In the genomic region with DNA sequence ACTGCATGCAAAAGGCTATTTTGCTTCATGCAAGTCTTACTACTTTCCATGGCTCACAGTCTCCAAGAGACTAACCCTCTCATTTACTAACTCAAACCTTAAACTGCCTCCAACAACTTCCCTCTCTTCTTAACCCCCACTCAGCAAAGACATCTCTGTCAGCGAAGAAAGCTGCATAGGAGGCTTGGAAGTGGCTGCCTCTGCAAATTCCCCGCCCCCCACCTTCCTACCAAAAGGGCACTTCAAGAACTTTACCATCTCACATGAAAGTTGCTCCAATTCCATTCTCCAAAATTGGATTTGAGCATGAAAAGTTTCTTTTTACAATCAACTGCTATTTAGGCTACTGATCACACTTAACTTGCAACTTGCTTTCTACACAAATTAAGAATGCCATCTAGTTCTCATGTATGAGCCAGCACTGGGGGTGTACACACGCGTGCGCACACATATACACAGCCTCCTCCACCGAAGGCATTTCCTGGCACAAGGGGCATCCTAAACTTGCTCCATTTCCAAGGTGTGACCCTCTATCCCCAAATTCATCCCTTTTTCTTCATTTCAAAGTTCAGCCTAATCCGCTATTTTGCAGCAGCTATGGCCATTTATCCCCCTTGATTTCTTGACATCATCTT, we compare ENCODE assay signal across 8 cellular contexts. TPM values are rescaled to one million over a fixed set of nuclear protein-coding genes. Genes with fewer than 3 reads are reported as not detected.
A peak's percentile ranks its signal among the peaks of the same experiment; 100 is the strongest.
DNase-seq lines count a peak whose midpoint lies in the region; ATAC-seq, FAIRE-seq and TF ChIP-seq lines count a peak whose summit lies in the region.

No MANE protein-coding gene starts in this region.

- no TSS peak for BruUV-seq in Calu3 (replicated peaks; lab: Mats Ljungman, UMichigan)
- no TSS peak for BruUV-seq in PC-9 (replicated peaks; lab: Mats Ljungman, UMichigan)

- H3K9me2 ChIP-seq in PC-9 (ENCODE audit: insufficient read depth): no peaks in the 10 kb centered on the region

- CTCF ChIA-PET in Calu3 (lab: Charles Lee) (interaction anchor here (1.0 kb wide), 1 partner anchor 67 kb away, joined by 3 read pairs; no protein-coding TSS in a partner anchor), PC-9 (lab: Charles Lee) (interaction anchor here (0.8 to 3.3 kb wide), 2 partner anchors 11 to 40 kb away, joined by 3 to 15 read pairs; no protein-coding TSS in a partner anchor)

- H3K27ac Mint-ChIP-seq in Calu3 (ENCODE audit: unreplicated experiment): peak overlapping the region; percentile 88

- H2AFZ ChIP-seq in PC-9: no peak overlapping the region

- peaks cover 26% of the 10 kb centered on the region for H3F3A ChIP-seq in PC-9 (ENCODE audit: insufficient read depth, low read depth)

- H3K4me3 ChIP-seq in PC-9 (peak overlapping the region; percentile 94), epithelial cell of proximal tubule (ENCODE audit: low read depth, low read length) (peak overlapping the region; percentile 82), pancreas (peak overlapping the region; percentile 97 to 99 (median 97))

- H3K79me2 ChIP-seq in PC-9 (ENCODE audit: low read depth): peaks cover 66% of the 10 kb centered on the region

- H3K9me3 Mint-ChIP-seq in Calu3 (ENCODE audit: low read depth, unreplicated experiment): no peaks in the 10 kb centered on the region

- H3K4me1 ChIP-seq in PC-9 (replicated peaks; ENCODE audit: insufficient read depth) (peaks cover 63% of the 10 kb centered on the region), pancreas (peaks cover 27 to 60% (median 48%) of the 10 kb centered on the region in 3 donors)

- H3K27me3 ChIP-seq in PC-9 (ENCODE audit: insufficient read depth, low read depth) (no peaks in the 10 kb centered on the region), pancreas (no peaks in the 10 kb centered on the region)

- H3K27ac ChIP-seq in PC-9 (no peak overlapping the region), pancreas (peak overlapping the region in 2 of 4 donors; percentile 97 to 99)

- H3K4me2 ChIP-seq in PC-9: peak overlapping the region; percentile 95

- H3K9me3 ChIP-seq in PC-9 (ENCODE audit: insufficient read depth, low read depth) (no peaks in the 10 kb centered on the region), pancreas (no peaks in the 10 kb centered on the region)

- peaks cover 33% of the 10 kb centered on the region for H4K20me1 ChIP-seq in PC-9 (ENCODE audit: insufficient read depth)

- H3K4me3 Mint-ChIP-seq in Calu3 (ENCODE audit: low read depth, unreplicated experiment): peak overlapping the region; percentile 97

- no peak for FAIRE-seq in pancreas (lab: Jason Lieb, UNC)

- DNase-seq in Calu3 (no peak), PC-9 (no peak), epithelial cell of proximal tubule (ENCODE audit: low read depth) (no peak), pancreas (no peak), NCI-H128 (lab: John Stamatoyannopoulos, UW; ENCODE audit: unreplicated experiment) (no peak)
- DNase-seq in stimulated activated CD4-positive, alpha-beta T cell treated with anti-CD3 and anti-CD28 coated beads, Interleukin-1b, Interleukin-23, amount 100 ng/mL, for 48 hours: no peak

- peaks cover 48% of the 10 kb centered on the region for H3K36me3 Mint-ChIP-seq in Calu3 (ENCODE audit: insufficient read depth, unreplicated experiment)

- POLR2A ChIA-PET in PC-9 (lab: Charles Lee; ENCODE audit: unreplicated experiment): no interaction called here

- no peak for TF ChIP-seq CTCF in Calu3 (IDR thresholded peaks at IDR 0.05; ENCODE audit: unreplicated experiment)
- no peak for TF ChIP-seq CTCF in PC-9 (conservative IDR thresholded peaks at IDR 0.05)
- TF ChIP-seq CTCF in epithelial cell of proximal tubule (conservative IDR thresholded peaks at IDR 0.05; ENCODE audit: low read depth, low read length): no peak
- no peak for TF ChIP-seq CTCF in pancreas (IDR thresholded peaks at IDR 0.05)

- intact Hi-C loops in Calu3 (cut with micrococcal nuclease; ENCODE audit: unreplicated experiment) (no loop called here), PC-9 (cut with micrococcal nuclease; ENCODE audit: unreplicated experiment) (loop anchor here (5.0 kb wide), 2 partner anchors 97 to 103 kb away; no protein-coding TSS in a partner anchor), pancreas (cut with DNase I) (no loop called here)

- ATAC-seq in pancreas (no peak), HG03025 (IDR thresholded peaks at IDR 0.05; ENCODE audit: low FRiP score, unreplicated experiment) (no peak), HG02610 (IDR thresholded peaks at IDR 0.05; ENCODE audit: unreplicated experiment) (no peak)

- H3K27me3 Mint-ChIP-seq in Calu3 (ENCODE audit: unreplicated experiment): no peaks in the 10 kb centered on the region

- H3K4me1 Mint-ChIP-seq in Calu3 (ENCODE audit: low read depth, unreplicated experiment): peaks cover 79% of the 10 kb centered on the region

- peaks cover 26% of the 10 kb centered on the region; the same call in 1 of the 2 replicates for H3K36me3 ChIP-seq in PC-9 (ENCODE audit: low read depth)
- no peaks in the 10 kb centered on the region for H3K36me3 ChIP-seq in pancreas

- WGBS in pancreas, 2 donors: 18 to 28% methylated on average over 7 of the region's 7 CpGs

RNA-seq across cellular contexts. Expression of gene CCDC6, which starts 1.8 kb away (rescaled TPM):
- 111 and 115 TPM in 2 replicates for total RNA-seq in Calu3 (2022)
- total RNA-seq in PC-9 (2021): 66.2 and 91.9 TPM in 2 replicates
- 23.4 and 28.8 TPM in 2 replicates for total RNA-seq in epithelial cell of proximal tubule
- total RNA-seq in pancreas: 10 to 100 TPM; 24.7 to 53.1 (median 29.6) TPM
- polyA plus RNA-seq in pancreas: 10 to 100 TPM in 1 of 2 donors, 1 to 10 TPM in 1; 8.3 to 12.7 TPM
